ENCODE assay signal across 8 cellular contexts in the genomic region with DNA sequence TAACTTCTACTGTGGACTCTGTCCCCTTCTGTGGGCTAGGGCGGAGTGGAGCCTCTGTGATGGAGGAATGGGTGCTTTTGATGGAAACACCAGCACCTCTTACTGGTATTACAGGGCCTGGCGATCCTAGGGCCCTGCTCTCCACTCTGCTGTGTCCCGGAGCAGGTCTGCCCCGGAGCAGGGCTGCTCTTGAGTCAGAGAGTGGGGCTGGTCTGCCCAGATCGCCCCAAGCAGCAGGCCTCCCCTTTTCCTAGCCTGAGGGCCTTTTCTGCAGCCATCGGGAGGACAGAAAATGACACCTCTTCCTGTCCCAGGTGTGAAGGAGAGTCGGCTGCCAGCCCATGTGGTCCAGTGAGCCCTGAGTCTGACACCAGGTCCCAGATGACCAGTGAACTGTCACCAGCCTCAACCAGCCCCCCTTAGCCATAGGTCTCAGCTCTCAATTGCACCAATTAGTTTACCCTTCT. TPM values are rescaled to one million over a fixed set of nuclear protein-coding genes. Genes with fewer than 3 reads are reported as not detected.
A peak's percentile ranks its signal among the peaks of the same experiment; 100 is the strongest.
DNase-seq lines count a peak whose midpoint lies in the region; ATAC-seq, FAIRE-seq and TF ChIP-seq lines count a peak whose summit lies in the region.

No MANE protein-coding gene starts in this region.

- TF ChIP-seq POLR2A in H54 (IDR thresholded peaks at IDR 0.05; ENCODE audit: low read depth, low read length): no peak

- H3K36me3 ChIP-seq in CD8-positive, alpha-beta T cell (ENCODE audit: insufficient read depth, low read length): no peaks in the 10 kb centered on the region
- peaks cover 37% of the 10 kb centered on the region for H3K36me3 ChIP-seq in SK-N-MC (ENCODE audit: insufficient read depth, low read length)

- H3K4me3 Mint-ChIP-seq in CD8-positive, alpha-beta T cell: peak overlapping the region; percentile 86

- H3K27ac Mint-ChIP-seq in CD8-positive, alpha-beta T cell: peak overlapping the region; percentile 84

- H3K9ac ChIP-seq in SK-N-MC (ENCODE audit: insufficient read length): peak overlapping the region; percentile 94

- no peaks in the 10 kb centered on the region for H3K9me3 ChIP-seq in CD8-positive, alpha-beta T cell (ENCODE audit: low read length)
- H3K9me3 ChIP-seq in SK-N-MC (ENCODE audit: low read depth, low read length): no peaks in the 10 kb centered on the region

- intact Hi-C loops in CD8-positive, alpha-beta T cell (cut with DNase I, micrococcal nuclease): loop anchor here in 1 of 2 experiments (5.0 to 10.0 kb wide), 2 partner anchors 49 to 68 kb away; a partner anchor contains a TSS

- no peaks in the 10 kb centered on the region for H3K27me3 ChIP-seq in CD8-positive, alpha-beta T cell (ENCODE audit: insufficient read depth, low read length)

- H3K9me3 Mint-ChIP-seq in CD8-positive, alpha-beta T cell: no peaks in the 10 kb centered on the region

- peak overlapping the region; percentile 66 for H3K4me3 ChIP-seq in CD8-positive, alpha-beta T cell (ENCODE audit: low read depth, low read length)
- H3K4me3 ChIP-seq in SK-N-MC: peak overlapping the region; percentile 90

- no peak for FAIRE-seq in H54 (lab: Jason Lieb, UNC)

- CTCF ChIA-PET in CD8-positive, alpha-beta T cell (lab: Charles Lee): interaction anchor here (1.4 kb wide), 1 partner anchor 40 kb away, joined by 3 read pairs; no protein-coding TSS in a partner anchor

- DNase-seq in CD8-positive, alpha-beta T cell: no peak
- DNase-seq in H54 (ENCODE audit: insufficient read length, low spot score) (peak; percentile 45), SK-N-MC (ENCODE audit: low read depth, low spot score) (no peak), epithelial cell of prostate (ENCODE audit: low read depth, low spot score) (no peak), omental fat pad (ENCODE audit: low spot score) (no peak), UCSD-AML1 (lab: John Stamatoyannopoulos, UW; ENCODE audit: unreplicated experiment) (no peak), OCI-M1 (lab: John Stamatoyannopoulos, UW) (no peak)

- TF ChIP-seq CTCF in CD8-positive, alpha-beta T cell (IDR thresholded peaks at IDR 0.05): no peak
- TF ChIP-seq CTCF in omental fat pad (IDR thresholded peaks at IDR 0.05): no peak

- peaks cover 35% of the 10 kb centered on the region for H3K36me3 Mint-ChIP-seq in CD8-positive, alpha-beta T cell

- ATAC-seq in CD8-positive, alpha-beta T cell: no peak
- ATAC-seq in omental fat pad (ENCODE audit: low FRiP score) (peak; percentile 50), HG03039 (IDR thresholded peaks at IDR 0.05; ENCODE audit: unreplicated experiment) (no peak)

- no peaks in the 10 kb centered on the region for H3K27me3 Mint-ChIP-seq in CD8-positive, alpha-beta T cell (ENCODE audit: low read depth)

- H3K4me1 ChIP-seq in CD8-positive, alpha-beta T cell (ENCODE audit: insufficient read depth, low read length): peaks cover 17% of the 10 kb centered on the region

- POLR2A ChIA-PET in CD8-positive, alpha-beta T cell (lab: Charles Lee): interaction anchor here (1.4 to 2.1 kb wide), 2 partner anchors 49 to 56 kb away, joined by 3 to 15 read pairs; a partner anchor contains a TSS

- peaks cover 34% of the 10 kb centered on the region for H3K4me1 Mint-ChIP-seq in CD8-positive, alpha-beta T cell (ENCODE audit: low read depth)

- H3K27ac ChIP-seq in CD8-positive, alpha-beta T cell (ENCODE audit: low read depth, low read length): peak overlapping the region; percentile 50
- H3K27ac ChIP-seq in SK-N-MC: no peak overlapping the region
- H3K27ac ChIP-seq in epithelial cell of prostate: peak overlapping the region; percentile 94

RNA-seq across cellular contexts. Expression of a gene that starts 1.4 kb away (rescaled TPM):
- 10 to 100 TPM; 12.5 to 14.9 TPM for total RNA-seq in CD8-positive, alpha-beta T cell
- 10 to 100 TPM; 10.6 to 83.3 (median 17.7) TPM for total RNA-seq in omental fat pad

RNA-seq across cellular contexts. Expression of a gene that starts 42.7 kb away (rescaled TPM):
- total RNA-seq in CD8-positive, alpha-beta T cell: 10 to 100 TPM; 20.9 to 22.1 TPM
- total RNA-seq in omental fat pad: 1 to 10 TPM; 2.4 to 8.5 (median 5.0) TPM

RNA-seq across cellular contexts. Expression of a gene that starts 49.5 kb away (rescaled TPM):
- 10 to 100 TPM; 12.9 to 15.1 TPM for total RNA-seq in CD8-positive, alpha-beta T cell
- 10 to 100 TPM; 11.5 to 23.5 (median 17.1) TPM for total RNA-seq in omental fat pad
